19 cellular contexts compared by ENCODE assay signal in the genomic region with DNA sequence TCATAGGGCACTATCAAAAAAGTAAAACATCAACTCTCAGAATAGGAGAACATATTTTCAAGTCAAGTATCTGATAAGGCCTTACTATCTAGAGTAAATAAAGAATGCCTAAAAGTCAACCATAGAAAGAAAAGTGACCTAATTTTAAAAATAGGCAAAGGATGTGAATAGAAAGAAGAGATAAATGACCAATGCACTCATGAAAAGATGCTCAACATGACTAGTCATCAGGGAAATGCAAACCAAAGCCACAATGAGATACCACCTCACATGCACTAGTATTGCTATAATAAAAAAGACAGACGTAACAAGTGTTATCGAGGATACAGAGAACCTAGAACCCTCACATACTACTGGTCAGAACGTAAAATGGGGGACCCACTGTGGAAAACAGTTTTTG.
DNase-seq lines count a peak whose midpoint lies in the region; ATAC-seq, FAIRE-seq and TF ChIP-seq lines count a peak whose summit lies in the region.
"Had no signal": no experiment of that assay in that cellular context is flagged by ENCODE, and none has a peak within 500 bp of the region (broad histone marks: within the 10 kb centered on the region; RNA-seq: fewer than 3 reads in every experiment).

No MANE protein-coding gene starts in this region.

- no peak overlapping the region for H2BK120ac ChIP-seq in IMR-90 (ENCODE audit: low read depth, low read length)

- no peak for ATAC-seq in IMR-90 (ENCODE audit: low read depth)
- no peak for ATAC-seq in sciatic nerve
- ATAC-seq: A549, GM12878 had no signal

- POLR2A ChIA-PET in IMR-90 (lab: Charles Lee; ENCODE audit: unreplicated experiment): no interaction called here

- H3K27ac Mint-ChIP-seq in astrocyte (ENCODE audit: unreplicated experiment): no peak overlapping the region
- H3K27ac Mint-ChIP-seq: IgD-negative memory B cell had no signal

- CTCF ChIA-PET in IMR-90 (lab: Yijun Ruan, JAX): no interaction called here

- no peak for TF ChIP-seq CTCF in IMR-90 (conservative IDR thresholded peaks at IDR 0.05; ENCODE audit: low read depth, low read length)
- no peak for TF ChIP-seq CTCF in astrocyte (IDR thresholded peaks at IDR 0.05; ENCODE audit: insufficient read depth, low read depth, low read length)

- H3K14ac ChIP-seq in IMR-90 (replicated peaks; ENCODE audit: low read depth, low read length): no peak overlapping the region

- H3K36me3 ChIP-seq in IMR-90 (ENCODE audit: control insufficient read depth, insufficient read depth, low read length) (no peaks in the 10 kb centered on the region), astrocyte (ENCODE audit: insufficient read depth, low read length) (no peaks in the 10 kb centered on the region)

- no peak overlapping the region for H3K23ac ChIP-seq in IMR-90 (ENCODE audit: low read depth, low read length)

- H4K91ac ChIP-seq in IMR-90 (ENCODE audit: insufficient read depth, low read depth, low read length): no peak overlapping the region

- FAIRE-seq in astrocyte (lab: Jason Lieb, UNC): no peak
- FAIRE-seq: A549, GM12878, GM19239 had no signal

- peak; percentile 62 for DNase-seq in EH (ENCODE audit: low read depth)
- peak; percentile 49 for DNase-seq in IMR-90
- peak; percentile 79 for DNase-seq in astrocyte (ENCODE audit: low read depth)
- peak; percentile 12 for DNase-seq in kidney tubule cell (ENCODE audit: low spot score)
- DNase-seq in sciatic nerve (ENCODE audit: low spot score): no peak
- DNase-seq in inferior parietal cortex (ENCODE audit: extremely low spot score): no peak
- no peak for DNase-seq in GM19238 (ENCODE audit: insufficient read length, low spot score)
- DNase-seq in activated effector memory CD4-positive, alpha-beta T cell treated with Interleukin-2 at 50 U/mL for 16 hours: no peak
- DNase-seq: AML-193; Caco-2; CD8-positive, alpha-beta memory T cell; DND-41; HCEC 1CT; KG1 had no signal

- H2AFZ ChIP-seq in IMR-90 (replicated peaks; ENCODE audit: low read length, poor library complexity) (no peak overlapping the region), astrocyte (ENCODE audit: low read depth, low read length) (no peak overlapping the region)

- no peak overlapping the region for H2BK15ac ChIP-seq in IMR-90 (ENCODE audit: low read depth, low read length)

- no peak for TF ChIP-seq POLR2A in IMR-90 (IDR thresholded peaks at IDR 0.05; ENCODE audit: low read depth, low read length)

- peaks cover 9% of the 10 kb centered on the region for H3K9me3 ChIP-seq in IMR-90 (ENCODE audit: control insufficient read depth, insufficient read depth, low read length)
- H3K9me3 ChIP-seq in astrocyte (ENCODE audit: insufficient read depth, low read depth, low read length): no peaks in the 10 kb centered on the region
- H3K9me3 ChIP-seq: A549 had no signal

- H3K27me3 ChIP-seq in IMR-90 (ENCODE audit: control insufficient read depth, insufficient read depth, low read length) (no peaks in the 10 kb centered on the region), astrocyte (ENCODE audit: insufficient read depth, low read length) (no peaks in the 10 kb centered on the region)
- H3K27me3 ChIP-seq: BLaER1 had no signal

- H2AK9ac ChIP-seq in IMR-90 (replicated peaks; ENCODE audit: low read depth, low read length, poor library complexity): no peak overlapping the region

- H4K5ac ChIP-seq in IMR-90 (ENCODE audit: low read depth, low read length): no peak overlapping the region

- no peak overlapping the region for H2BK20ac ChIP-seq in IMR-90 (ENCODE audit: low read depth, low read length)

- H3K4me1 Mint-ChIP-seq in astrocyte (ENCODE audit: low read depth, unreplicated experiment): no peaks in the 10 kb centered on the region
- H3K4me1 Mint-ChIP-seq: CD8-positive, alpha-beta memory T cell; IgD-negative memory B cell had no signal

- H3K79me2 ChIP-seq in astrocyte (ENCODE audit: insufficient read depth, low read length): no peaks in the 10 kb centered on the region

- H3K4me1 ChIP-seq in IMR-90 (ENCODE audit: control insufficient read depth, insufficient read depth, low read length): no peaks in the 10 kb centered on the region
- H3K4me1 ChIP-seq in astrocyte (ENCODE audit: insufficient read depth, low read length): no peaks in the 10 kb centered on the region
- H3K4me1 ChIP-seq: A549, BLaER1, Caco-2 had no signal

- in situ Hi-C loops in IMR-90 (cut with MboI; ENCODE audit: low sequenced_read_pairs): no loop called here

- H3K4me3 Mint-ChIP-seq in astrocyte (ENCODE audit: unreplicated experiment): no peak overlapping the region
- H3K4me3 Mint-ChIP-seq: CD8-positive, alpha-beta memory T cell; IgD-negative memory B cell had no signal

- intact Hi-C loops in IMR-90 (cut with micrococcal nuclease): no loop called here
- intact Hi-C loops in sciatic nerve (cut with DNase I): no loop called here

- peaks cover 0 to 7% of the 10 kb centered on the region in 2 experiments; a peak in 1 of 4 replicates for H3K79me1 ChIP-seq in IMR-90 (ENCODE audit: low read depth in 1 of 2, low read length in 2 of 2)

- no CpG with 5 or more reads among the region's 3 CpGs for WGBS in IMR-90 (ENCODE audit: extremely low coverage in 2 of 2, insufficient read length in 1 of 2), 2 experiments

- peaks cover 11% of the 10 kb centered on the region for H3K9me3 Mint-ChIP-seq in astrocyte (ENCODE audit: unreplicated experiment)

- H3K4me2 ChIP-seq in IMR-90 (ENCODE audit: low read depth, low read length): no peak overlapping the region
- H3K4me2 ChIP-seq in astrocyte (ENCODE audit: low read length): no peak overlapping the region
- H3K4me2 ChIP-seq: A549, BLaER1 had no signal

- no peak for TF ChIP-seq RAD21 in IMR-90 (IDR thresholded peaks at IDR 0.05; ENCODE audit: low read length)

- H3K4ac ChIP-seq in IMR-90 (ENCODE audit: low read depth, low read length): no peak overlapping the region

- no peak overlapping the region for H3K18ac ChIP-seq in IMR-90 (ENCODE audit: low read depth, low read length)

- H4K8ac ChIP-seq in IMR-90 (ENCODE audit: low read depth in 2 of 2, low read length in 2 of 2): no peak overlapping the region

- dilution Hi-C loops in IMR-90 (cut with HindIII; ENCODE audit: low sequenced_read_pairs, unreplicated experiment): no loop called here

- H3K4me3 ChIP-seq in IMR-90 (ENCODE audit: insufficient read depth, low read depth, low read length) (no peak overlapping the region), astrocyte (ENCODE audit: insufficient read depth, low read depth, low read length) (no peak overlapping the region)
- H3K4me3 ChIP-seq: A549, BLaER1, GM12878 had no signal

- BruUV-seq in IMR-90 (replicated peaks; lab: Mats Ljungman, UMichigan): no TSS peak

- H3K9me1 ChIP-seq in IMR-90 (ENCODE audit: insufficient read depth, low read length): no peaks in the 10 kb centered on the region; the same call in 1 of the 2 replicates

- H3K9ac ChIP-seq in IMR-90 (ENCODE audit: low read depth, low read length) (no peak overlapping the region), astrocyte (ENCODE audit: low read length) (no peak overlapping the region)
- H3K9ac ChIP-seq: BLaER1 had no signal

- H4K20me1 ChIP-seq in IMR-90 (ENCODE audit: insufficient read depth, low read length) (no peaks in the 10 kb centered on the region), astrocyte (ENCODE audit: insufficient read depth, low read length) (peaks cover 8% of the 10 kb centered on the region)
- H4K20me1 ChIP-seq: BLaER1 had no signal

- no peak overlapping the region for H2BK5ac ChIP-seq in IMR-90 (ENCODE audit: low read depth, low read length, poor library complexity, severe bottlenecking)

- H3K27me3 Mint-ChIP-seq in astrocyte (ENCODE audit: low read depth, unreplicated experiment): no peaks in the 10 kb centered on the region
- H3K27me3 Mint-ChIP-seq: CD8-positive, alpha-beta memory T cell; IgD-negative memory B cell had no signal

- H3K56ac ChIP-seq in IMR-90 (ENCODE audit: extremely low read depth, insufficient read depth, low read length): no peak overlapping the region

- H3K36me3 Mint-ChIP-seq in astrocyte (ENCODE audit: low read depth, unreplicated experiment): peaks cover 10% of the 10 kb centered on the region

- no peak overlapping the region for H2AK5ac ChIP-seq in IMR-90 (ENCODE audit: low read depth, low read length)

- H3K27ac ChIP-seq in IMR-90 (ENCODE audit: insufficient read depth, low read length): no peak overlapping the region
- H3K27ac ChIP-seq in astrocyte (ENCODE audit: low read depth, low read length): no peak overlapping the region
- H3K27ac ChIP-seq: A549, BLaER1 had no signal

TF ChIP-seq in IMR-90, 13 proteins besides CTCF, POLR2A, EP300 and RAD21:
- TF ChIP-seq MAFK (IDR thresholded peaks at IDR 0.05; ENCODE audit: low read depth, low read length) (no peak), SMC3 (IDR thresholded peaks at IDR 0.05; ENCODE audit: low read depth, low read length) (no peak), MXI1 (IDR thresholded peaks at IDR 0.05; ENCODE audit: borderline replicate concordance, low read depth, low read length) (no peak), CHD1 (IDR thresholded peaks at IDR 0.05; ENCODE audit: low read depth, low read length) (no peak), RFX5 (IDR thresholded peaks at IDR 0.05; ENCODE audit: low read depth, low read length) (no peak), RCOR1 (IDR thresholded peaks at IDR 0.05; ENCODE audit: insufficient replicate concordance, low read length) (no peak), NFE2L2 (IDR thresholded peaks at IDR 0.05; ENCODE audit: low read depth, low read length) (no peak), MAZ (IDR thresholded peaks at IDR 0.05; ENCODE audit: borderline replicate concordance, low read depth, low read length) (no peak), BHLHE40 (IDR thresholded peaks at IDR 0.05; ENCODE audit: low read depth, low read length) (no peak; the same call in 1 of the 2 replicates)
- TF ChIP-seq, protein P1, sequence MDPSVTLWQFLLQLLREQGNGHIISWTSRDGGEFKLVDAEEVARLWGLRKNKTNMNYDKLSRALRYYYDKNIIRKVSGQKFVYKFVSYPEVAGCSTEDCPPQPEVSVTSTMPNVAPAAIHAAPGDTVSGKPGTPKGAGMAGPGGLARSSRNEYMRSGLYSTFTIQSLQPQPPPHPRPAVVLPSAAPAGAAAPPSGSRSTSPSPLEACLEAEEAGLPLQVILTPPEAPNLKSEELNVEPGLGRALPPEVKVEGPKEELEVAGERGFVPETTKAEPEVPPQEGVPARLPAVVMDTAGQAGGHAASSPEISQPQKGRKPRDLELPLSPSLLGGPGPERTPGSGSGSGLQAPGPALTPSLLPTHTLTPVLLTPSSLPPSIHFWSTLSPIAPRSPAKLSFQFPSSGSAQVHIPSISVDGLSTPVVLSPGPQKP (IDR thresholded peaks at IDR 0.05; ENCODE audit: borderline replicate concordance, low read depth, low read length): no peak
TF ChIP-seq in IMR-90: peak in this region for 0.

Comparison
In these comparisons a context has a peak if more than half of its experiments do, and no peak if none do; other contexts are left out.
1. DNase-seq: peak in EH (single experiment), IMR-90 (single experiment), astrocyte (single experiment) and kidney tubule cell (single experiment); none in sciatic nerve (single experiment), inferior parietal cortex (single experiment), GM19238 (single experiment) and activated effector memory CD4-positive, alpha-beta T cell treated with Interleukin-2 at 50 U/mL for 16 hours (single experiment).